In genomic region chr4:177308842-177309524, GRCh38 we compare ENCODE assay signal across 8 cellular contexts. TPM values are rescaled to one million over a fixed set of nuclear protein-coding genes. Genes with fewer than 3 reads are reported as not detected.
DNase-seq lines count a peak whose midpoint lies in the region; ATAC-seq and TF ChIP-seq lines count a peak whose summit lies in the region.

No MANE protein-coding gene starts in this region.

- H3K9me3 ChIP-seq in duodenal mucosa (ENCODE audit: control insufficient read depth in 1 of 2, low read length in 2 of 2) (no peaks in the 10 kb centered on the region), prostate gland (no peaks in the 10 kb centered on the region)

- peak overlapping the region; percentile 30 to 59 for H3K9ac ChIP-seq in duodenal mucosa (ENCODE audit: low read depth in 1 of 2, low read length in 2 of 2)

- peak; percentile 69 for DNase-seq in MV-4-11 (lab: John Stamatoyannopoulos, UW)
- DNase-seq in prostate gland (ENCODE audit: low spot score), result no peak
- DNase-seq in amygdala (lab: John Stamatoyannopoulos, UW), result no peak
- DNase-seq in NCI-H526 treated with DMSO at 0.1 percent for 48 hours (lab: John Stamatoyannopoulos, UW), result no peak
- DNase-seq in GDM1 (lab: John Stamatoyannopoulos, UW), result no peak
- no peak for DNase-seq in NCI-H2196 treated with DMSO at 0.1 percent for 48 hours (lab: John Stamatoyannopoulos, UW; ENCODE audit: unreplicated experiment)

- TF ChIP-seq POLR2A in prostate gland (IDR thresholded peaks at IDR 0.05), result no peak

- H3K27me3 ChIP-seq in duodenal mucosa (ENCODE audit: control insufficient read depth in 1 of 2, insufficient read depth in 2 of 2, low read length in 2 of 2), result no peaks in the 10 kb centered on the region
- no peaks in the 10 kb centered on the region for H3K27me3 ChIP-seq in prostate gland (replicated peaks; ENCODE audit: insufficient read depth)

- peak; percentile 1 for ATAC-seq in GM18519 (IDR thresholded peaks at IDR 0.05; ENCODE audit: low FRiP score, unreplicated experiment)

- intact Hi-C loops in prostate gland (cut with DNase I), result no loop called here

- no peaks in the 10 kb centered on the region for H3K36me3 ChIP-seq in duodenal mucosa (ENCODE audit: control insufficient read depth in 1 of 2, insufficient read depth in 2 of 2, low read length in 2 of 2)
- H3K36me3 ChIP-seq in prostate gland, result no peaks in the 10 kb centered on the region

- 60% methylated on average over 8 of the region's 8 CpGs for WGBS in prostate gland

- peak overlapping the region; percentile 91 to 96 for H3K4me3 ChIP-seq in duodenal mucosa (ENCODE audit: low read depth in 1 of 2, low read length in 2 of 2)
- H3K4me3 ChIP-seq in prostate gland, result peak overlapping the region; percentile 32 to 38

- TF ChIP-seq CTCF in prostate gland (IDR thresholded peaks at IDR 0.05), result no peak

- H3K27ac ChIP-seq in duodenal mucosa (ENCODE audit: low read depth, low read length), result no peak overlapping the region
- no peak overlapping the region for H3K27ac ChIP-seq in prostate gland

- H3K4me1 ChIP-seq in duodenal mucosa (ENCODE audit: control insufficient read depth in 1 of 2, insufficient read depth in 2 of 2, low read length in 2 of 2) (peaks cover 7 to 13% of the 10 kb centered on the region in 2 donors), prostate gland (replicated peaks) (peaks cover 3% of the 10 kb centered on the region)

RNA-seq across cellular contexts. Expression of gene NEIL3, which starts 0.7 kb away (rescaled TPM):
- under 1 TPM; 0.51 to 0.59 TPM for total RNA-seq in prostate gland
